Comparison of ENCODE assay signal across 30 cellular contexts in the genomic region with DNA sequence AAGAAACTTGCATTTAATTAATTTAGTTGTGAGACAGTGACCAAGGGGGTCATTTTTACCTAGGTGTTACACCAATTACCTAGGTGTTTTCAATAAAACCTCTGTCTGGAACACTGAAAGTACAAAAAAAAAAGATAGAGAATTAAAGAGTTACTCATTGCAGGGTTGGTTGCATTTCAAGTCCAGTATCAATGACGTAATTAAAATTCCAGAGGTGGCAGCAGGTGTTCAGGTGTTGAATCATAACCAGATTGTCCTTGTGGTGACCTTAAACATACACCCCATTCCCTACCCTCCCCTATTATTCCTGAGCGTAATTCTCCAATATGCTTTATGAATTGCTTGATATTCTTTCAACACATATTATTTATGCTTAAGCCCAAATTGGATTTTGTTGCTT.
"Had no signal": no experiment of that assay in that cellular context is flagged by ENCODE, and none has a peak within 500 bp of the region (broad histone marks: within the 10 kb centered on the region; RNA-seq: fewer than 3 reads in every experiment).

No MANE protein-coding gene starts in this region.

- ATAC-seq: activated CD4-positive, CD25-positive, alpha-beta regulatory T cell treated with anti-CD3 and anti-CD28 coated beads, Interleukin-2, amount 50 U/mL, for 24 hours; left cardiac atrium; upper lobe of right lung had no signal

- H3K27ac ChIP-seq: esophagus squamous epithelium, ovary, prostate gland, right atrium auricular region, spleen, suprapubic skin, tibial artery, upper lobe of right lung, VCaP had no signal

- H3K27me3 Mint-ChIP-seq: activated CD4-positive, alpha-beta memory T cell treated with anti-CD3 and anti-CD28 coated beads for 36 hours; activated CD4-positive, alpha-beta T cell treated with anti-CD3 and anti-CD28 coated beads, Interleukin-2, amount 10 ng/mL, durations not matched to agents 24 days and 14 days; activated naive CD4-positive, alpha-beta T cell treated with anti-CD3 and anti-CD28 coated beads, Interleukin-2, amount 10 ng/mL, durations not matched to agents 7 days and 5 days; activated naive CD8-positive, alpha-beta T cell treated with anti-CD3 and anti-CD28 coated beads, Interleukin-2, amount 10 ng/mL, durations not matched to agents 7 days and 5 days; dendritic cell treated with granulocyte-macrophage colony-stimulating factor and Interleukin-4, amounts not matched to agents 40 ng/mL and 50 ng/mL, for 4 days; naive B cell had no signal

- H3K27ac Mint-ChIP-seq: activated CD4-positive, alpha-beta memory T cell treated with anti-CD3 and anti-CD28 coated beads for 36 hours; activated CD4-positive, alpha-beta T cell treated with anti-CD3 and anti-CD28 coated beads, Interleukin-2, amount 10 ng/mL, durations not matched to agents 24 days and 14 days; activated naive CD4-positive, alpha-beta T cell treated with anti-CD3 and anti-CD28 coated beads, Interleukin-2, amount 10 ng/mL, durations not matched to agents 7 days and 5 days; activated naive CD8-positive, alpha-beta T cell treated with anti-CD3 and anti-CD28 coated beads, Interleukin-2, amount 10 ng/mL, durations not matched to agents 7 days and 5 days; activated T-helper 1 cell treated with anti-CD3 and anti-CD28 coated beads, Interleukin-12 subunit alpha, Interleukin-12 subunit beta, Interleukin-2, Interleukin-4 antibody, amounts not matched to agents 30 ng/mL and 10 ng/mL and 1 ng/mL, durations not matched to agents 14 hours and 24 hours and 36 hours; dendritic cell treated with granulocyte-macrophage colony-stimulating factor and Interleukin-4, amounts not matched to agents 40 ng/mL and 50 ng/mL, for 4 days; endodermal cell; mesothelial cell of epicardium; naive B cell; T-helper 1 cell treated with Interleukin-12 subunit alpha and Interleukin-12 subunit beta and Interleukin-4 antibody, amounts not matched to agents 30 μg/mL and 1 μg/mL, for 36 hours had no signal

- H3K4me3 ChIP-seq: esophagus squamous epithelium, ovary, prostate gland, right atrium auricular region, spleen, suprapubic skin, tibial artery, upper lobe of right lung had no signal

- H3K36me3 ChIP-seq: esophagus squamous epithelium, ovary, prostate gland, right atrium auricular region, spleen, suprapubic skin, tibial artery, upper lobe of right lung had no signal

- H3K27me3 ChIP-seq: esophagus squamous epithelium, ovary, right atrium auricular region, spleen, suprapubic skin, tibial artery, upper lobe of right lung had no signal

- DNase-seq: activated CD4-positive, alpha-beta memory T cell treated with anti-CD3 and anti-CD28 coated beads for 36 hours; activated CD4-positive, alpha-beta T cell treated with anti-CD3 and anti-CD28 coated beads, Interleukin-2, amount 10 ng/mL, durations not matched to agents 24 days and 14 days; activated CD8-positive, alpha-beta memory T cell treated with anti-CD3 and anti-CD28 coated beads, Interleukin-2, amount 50 U/mL, for 4 hours; activated effector memory CD4-positive, alpha-beta T cell treated with anti-CD3 and anti-CD28 coated beads, Interleukin-2, amount 50 U/mL, for 16 hours; activated naive CD4-positive, alpha-beta T cell treated with anti-CD3 and anti-CD28 coated beads, Interleukin-2, amount 10 ng/mL, durations not matched to agents 7 days and 5 days; activated naive CD8-positive, alpha-beta T cell treated with anti-CD3 and anti-CD28 coated beads, Interleukin-2, amount 10 ng/mL, durations not matched to agents 7 days and 5 days; activated T-cell treated with anti-CD3 and anti-CD28 coated beads, Interleukin-2, amount 50 U/mL, for 1 hour; central memory CD4-positive, alpha-beta T cell; endodermal cell; esophagus squamous epithelium; foreskin melanocyte; left cardiac atrium; mammary epithelial cell; naive B cell; ovary; spleen; stimulated activated naive CD4-positive, alpha-beta T cell; T-helper 9 cell; tibial artery; upper lobe of right lung had no signal

- H3K4me3 Mint-ChIP-seq: activated CD4-positive, alpha-beta memory T cell treated with anti-CD3 and anti-CD28 coated beads for 36 hours; activated CD4-positive, alpha-beta T cell treated with anti-CD3 and anti-CD28 coated beads, Interleukin-2, amount 10 ng/mL, durations not matched to agents 24 days and 14 days; activated naive CD4-positive, alpha-beta T cell treated with anti-CD3 and anti-CD28 coated beads, Interleukin-2, amount 10 ng/mL, durations not matched to agents 7 days and 5 days; activated naive CD8-positive, alpha-beta T cell treated with anti-CD3 and anti-CD28 coated beads, Interleukin-2, amount 10 ng/mL, durations not matched to agents 7 days and 5 days; activated T-helper 1 cell treated with anti-CD3 and anti-CD28 coated beads, Interleukin-12 subunit alpha, Interleukin-12 subunit beta, Interleukin-2, Interleukin-4 antibody, amounts not matched to agents 30 ng/mL and 10 ng/mL and 1 ng/mL, durations not matched to agents 14 hours and 24 hours and 36 hours; dendritic cell treated with granulocyte-macrophage colony-stimulating factor and Interleukin-4, amounts not matched to agents 40 ng/mL and 50 ng/mL, for 4 days; endodermal cell; mesothelial cell of epicardium; naive B cell; T-helper 1 cell treated with Interleukin-12 subunit alpha and Interleukin-12 subunit beta and Interleukin-4 antibody, amounts not matched to agents 30 μg/mL and 1 μg/mL, for 36 hours had no signal

- FAIRE-seq: astrocyte had no signal

- H3K4me1 Mint-ChIP-seq: activated CD4-positive, alpha-beta T cell treated with anti-CD3 and anti-CD28 coated beads, Interleukin-2, amount 10 ng/mL, durations not matched to agents 24 days and 14 days; activated naive CD4-positive, alpha-beta T cell treated with anti-CD3 and anti-CD28 coated beads, Interleukin-2, amount 10 ng/mL, durations not matched to agents 7 days and 5 days; activated naive CD8-positive, alpha-beta T cell treated with anti-CD3 and anti-CD28 coated beads, Interleukin-2, amount 10 ng/mL, durations not matched to agents 7 days and 5 days; mesothelial cell of epicardium; naive B cell had no signal

- H3K9me3 ChIP-seq: esophagus squamous epithelium, ovary, prostate gland, right atrium auricular region, spleen, suprapubic skin, tibial artery, upper lobe of right lung had no signal

- H3K36me3 Mint-ChIP-seq: activated CD4-positive, alpha-beta memory T cell treated with anti-CD3 and anti-CD28 coated beads for 36 hours; activated naive CD4-positive, alpha-beta T cell treated with anti-CD3 and anti-CD28 coated beads, Interleukin-2, amount 10 ng/mL, durations not matched to agents 7 days and 5 days; activated naive CD8-positive, alpha-beta T cell treated with anti-CD3 and anti-CD28 coated beads, Interleukin-2, amount 10 ng/mL, durations not matched to agents 7 days and 5 days; mesothelial cell of epicardium; naive B cell had no signal

- H3K9me3 Mint-ChIP-seq: activated CD4-positive, alpha-beta T cell treated with anti-CD3 and anti-CD28 coated beads, Interleukin-2, amount 10 ng/mL, durations not matched to agents 24 days and 14 days; activated naive CD4-positive, alpha-beta T cell treated with anti-CD3 and anti-CD28 coated beads, Interleukin-2, amount 10 ng/mL, durations not matched to agents 7 days and 5 days; activated naive CD8-positive, alpha-beta T cell treated with anti-CD3 and anti-CD28 coated beads, Interleukin-2, amount 10 ng/mL, durations not matched to agents 7 days and 5 days; activated T-helper 1 cell treated with anti-CD3 and anti-CD28 coated beads, Interleukin-12 subunit alpha, Interleukin-12 subunit beta, Interleukin-2, Interleukin-4 antibody, amounts not matched to agents 30 ng/mL and 10 ng/mL and 1 ng/mL, durations not matched to agents 14 hours and 24 hours and 36 hours; dendritic cell treated with granulocyte-macrophage colony-stimulating factor and Interleukin-4, amounts not matched to agents 40 ng/mL and 50 ng/mL, for 4 days; naive B cell; T-helper 1 cell treated with Interleukin-12 subunit alpha and Interleukin-12 subunit beta and Interleukin-4 antibody, amounts not matched to agents 30 μg/mL and 1 μg/mL, for 36 hours had no signal

- H3K4me1 ChIP-seq: esophagus squamous epithelium, prostate gland, right atrium auricular region, spleen, suprapubic skin, tibial artery, upper lobe of right lung had no signal
